Comparison of ENCODE assay signal across 1 cellular context in genomic region chr12:115388139-115388538, GRCh38.
A peak's percentile ranks its signal among the peaks of the same experiment; 100 is the strongest.
TF ChIP-seq lines count a peak whose summit lies in the region.

No MANE protein-coding gene starts in this region.

TF ChIP-seq in H1, 55 proteins besides CTCF, POLR2A, EP300 and RAD21 (continued from another document):
- TF ChIP-seq CHD2 (IDR thresholded peaks at IDR 0.05; ENCODE audit: low read length): peak; percentile 62; the same call in 1 of the 2 replicates
